ENCODE assay signal across 25 cellular contexts in the genomic region with DNA sequence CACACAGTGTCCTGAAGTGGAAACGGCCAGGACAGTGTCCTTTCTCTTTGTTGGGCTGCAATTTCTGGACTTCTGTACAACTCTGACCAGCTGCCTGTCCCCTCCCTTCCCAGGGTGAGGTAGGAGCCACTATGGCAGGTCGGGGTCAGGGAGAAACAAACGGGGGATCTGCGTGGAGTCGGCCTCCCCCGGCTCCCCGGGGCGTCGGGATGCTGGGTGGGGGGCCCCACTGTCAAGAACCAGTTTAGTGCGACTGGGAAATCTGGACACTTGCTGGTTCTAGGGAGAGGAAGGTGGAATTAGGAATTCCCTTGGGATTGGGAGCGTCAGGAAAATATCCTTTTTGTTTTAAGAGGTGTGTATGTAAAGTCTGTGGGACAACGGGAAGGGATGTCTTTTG. TPM values are rescaled to one million over a fixed set of nuclear protein-coding genes. Genes with fewer than 3 reads are reported as not detected.
"Had no signal": no experiment of that assay in that cellular context is flagged by ENCODE, and none has a peak within 500 bp of the region (broad histone marks: within the 10 kb centered on the region; RNA-seq: fewer than 3 reads in every experiment).

No MANE protein-coding gene starts in this region.

- H3K9me3 ChIP-seq: adrenal gland, body of pancreas, SK-N-SH had no signal

- H3K27ac ChIP-seq: SJSA1 had no signal

- H3K27me3 ChIP-seq: body of pancreas, Peyer's patch, SJSA1 had no signal

- H3K4me1 ChIP-seq: adrenal gland, body of pancreas, Peyer's patch, SJSA1 had no signal

- ATAC-seq: activated CD8-positive, alpha-beta T cell treated with anti-CD3 and anti-CD28 coated beads for 36 hours; activated T-cell treated with anti-CD3 and anti-CD28 coated beads, Interleukin-2, amount 50 U/mL, for 4 hours; PC-3 had no signal

- H3K36me3 ChIP-seq: adrenal gland, Peyer's patch, SJSA1 had no signal

- H3K4me3 ChIP-seq: adrenal gland, body of pancreas, SJSA1 had no signal

- DNase-seq: activated CD4-positive, alpha-beta T cell treated with anti-CD3 and anti-CD28 coated beads, Interleukin-2, amount 50 U/mL, for 4 hours; activated CD8-positive, alpha-beta T cell treated with anti-CD3 and anti-CD28 coated beads for 36 hours; activated naive CD4-positive, alpha-beta T cell treated with anti-CD3 and anti-CD28 coated beads, Interleukin-2, amount 10 ng/mL, durations not matched to agents 7 days and 5 days; activated T-cell treated with anti-CD3 and anti-CD28 coated beads for 4 hours; activated T-cell treated with anti-CD3 and anti-CD28 coated beads, Interleukin-2, amount 50 U/mL, for 4 hours; Karpas-422; KBM-7; NCI-H1048; NCI-H1436 treated with DMSO at 0.1 percent for 48 hours; NCI-H1694 treated with DMSO at 0.1 percent for 48 hours; NCI-H2029; NCI-H510A; NCI-H526; NCI-H748 treated with DMSO at 0.1 percent for 48 hours; NK-92 treated with Interleukin-12 subunit alpha and Interleukin-12 subunit beta, amount 100 ng/mL, for 24 hours; PC-3; Peyer's patch; RPMI8226; SHP77 treated with DMSO at 0.1 percent for 48 hours; SK-N-SH had no signal

RNA-seq across cellular contexts. Expression of a gene that starts 0.6 kb away (rescaled TPM):
- total RNA-seq: activated CD8-positive, alpha-beta T cell treated with anti-CD3 and anti-CD28 coated beads for 36 hours; bronchial epithelial cell; MCF 10A; PC-3; SJSA1 had no signal
- polyA plus RNA-seq: SK-N-SH had no signal

RNA-seq across cellular contexts. Expression of a gene that starts 37.7 kb away (rescaled TPM):
- total RNA-seq: MCF 10A had no signal
